23 cellular contexts compared by ENCODE assay signal in genomic region chr7:1219516-1219915, GRCh38. TPM values are rescaled to one million over a fixed set of nuclear protein-coding genes. Genes with fewer than 3 reads are reported as not detected.
"Had no signal": no experiment of that assay in that cellular context is flagged by ENCODE, and none has a peak within 500 bp of the region (broad histone marks: within the 10 kb centered on the region; RNA-seq: fewer than 3 reads in every experiment).

No MANE protein-coding gene starts in this region.

- H3K4me3 ChIP-seq: dorsolateral prefrontal cortex, left lung, prostate gland, right atrium auricular region, skin epidermis, tibial nerve had no signal

- FAIRE-seq: kidney had no signal

- H3K4me1 ChIP-seq: foreskin keratinocyte, prostate gland had no signal

- H3K36me3 ChIP-seq: left lung, prostate gland, right atrium auricular region, tibial nerve, WERI-Rb-1 had no signal

- H3K27ac ChIP-seq: dorsolateral prefrontal cortex, foreskin keratinocyte, left lung, prostate gland, right atrium auricular region, skin epidermis, tibial nerve, WERI-Rb-1 had no signal

- DNase-seq: activated CD4-positive, alpha-beta T cell treated with anti-CD3 and anti-CD28 coated beads, Interleukin-2, amount 50 U/mL, for 48 hours; activated naive CD4-positive, alpha-beta T cell; anterior cingulate cortex; caudate nucleus; dorsolateral prefrontal cortex; foreskin keratinocyte; hippocampal formation; kidney; occipital lobe; stimulated activated naive CD8-positive, alpha-beta T cell treated with anti-CD3 and anti-CD28 coated beads, Interleukin-15, Interleukin-2, amounts not matched to agents 100 U/mL and 50 U/mL, for 24 hours; substantia nigra; WERI-Rb-1 had no signal

- H3K9me3 ChIP-seq: left lung, prostate gland, right atrium auricular region, tibial nerve had no signal

RNA-seq across cellular contexts. Expression of gene UNCX, which starts 13.2 kb away (rescaled TPM):
- total RNA-seq: activated T-helper 17 cell treated with anti-CD3 and anti-CD28 coated beads, Interleukin-2, amount 50 U/mL, for 72 hours; dorsolateral prefrontal cortex; fibroblast of lung; foreskin keratinocyte; left lung; lung microvascular endothelial cell; mesothelial cell of epicardium; natural killer cell treated with Interleukin-12 subunit alpha and Interleukin-12 subunit beta and Interleukin-15 and Interleukin-18, amount 100 ng/mL, for 72 hours; occipital lobe; prostate gland; right atrium auricular region; T-helper 2 cell treated with Interferon-gamma antibody and Interleukin-4, amounts not matched to agents 100 ng/mL and 5 ng/mL, for 36 hours; tibial nerve had no signal
